18 cellular contexts compared by ENCODE assay signal in the genomic region with DNA sequence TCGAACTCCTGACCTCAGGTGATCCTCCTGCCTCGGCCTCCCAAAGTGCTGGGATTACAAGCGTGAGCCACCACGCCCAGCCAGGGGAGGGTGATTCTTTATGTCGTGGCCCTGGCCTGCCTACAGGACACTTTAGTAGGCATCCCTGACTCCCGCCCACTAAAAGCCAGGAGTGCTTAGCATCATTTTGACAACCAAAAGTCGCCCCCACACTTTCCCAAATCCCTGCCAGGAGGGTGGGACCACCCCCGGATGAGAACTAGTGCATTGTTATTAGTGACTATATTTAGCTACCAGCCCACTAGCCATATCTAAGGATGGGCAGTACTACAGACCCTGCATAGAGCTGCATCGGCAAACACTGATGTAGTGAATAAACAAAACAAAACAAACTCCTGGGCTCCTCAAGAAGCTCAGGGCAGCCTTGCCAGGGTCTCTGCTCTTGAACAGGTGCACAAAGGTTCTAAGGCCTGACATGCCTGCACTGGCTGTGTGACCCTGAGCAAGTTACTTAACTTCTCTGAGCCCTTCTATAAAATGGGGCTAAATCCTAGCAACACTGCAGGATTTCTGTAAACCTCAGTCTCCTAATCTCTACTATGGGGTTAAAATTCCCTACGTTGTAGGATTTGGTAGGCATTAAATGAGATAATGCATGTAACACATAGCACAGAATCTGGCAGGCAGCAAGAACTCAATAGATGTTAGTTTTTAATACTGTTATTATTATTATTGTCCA. TPM values are rescaled to one million over a fixed set of nuclear protein-coding genes. Genes with fewer than 3 reads are reported as not detected.
DNase-seq lines count a peak whose midpoint lies in the region; ATAC-seq and TF ChIP-seq lines count a peak whose summit lies in the region.
"Had no signal": no experiment of that assay in that cellular context is flagged by ENCODE, and none has a peak within 500 bp of the region (broad histone marks: within the 10 kb centered on the region; RNA-seq: fewer than 3 reads in every experiment).

No MANE protein-coding gene starts in this region.

- H3K4me3 ChIP-seq in DOHH2 (ENCODE audit: low read length) = no peak overlapping the region

- no peaks in the 10 kb centered on the region for H3K9me2 ChIP-seq in DOHH2 (replicated peaks; ENCODE audit: control insufficient read depth, low read length)

- H3F3A ChIP-seq in DOHH2 (ENCODE audit: control insufficient read depth, insufficient read depth) = peaks cover 7% of the 10 kb centered on the region

- peak overlapping the region; percentile 5 for H3K4me3 Mint-ChIP-seq in activated CD4-positive, alpha-beta T cell treated with anti-CD3 and anti-CD28 coated beads, Interleukin-2, amount 10 ng/mL, durations not matched to agents 7 days and 5 days
- peak overlapping the region; percentile 42 for H3K4me3 Mint-ChIP-seq in activated naive CD8-positive, alpha-beta T cell treated with anti-CD3 and anti-CD28 coated beads for 36 hours
- H3K4me3 Mint-ChIP-seq in naive B cell = peak overlapping the region in 5 of 8 donors; percentile 8 to 87 (median 47)

- CTCF ChIA-PET in activated CD4-positive, alpha-beta T cell treated with anti-CD3 and anti-CD28 coated beads, Interleukin-2, amount 10 ng/mL, durations not matched to agents 7 days and 5 days (lab: Charles Lee) = interaction anchor here (1.4 kb wide), 1 partner anchor 15 kb away, joined by 3 read pairs; no protein-coding TSS in a partner anchor

- DNase-seq in activated CD4-positive, alpha-beta T cell treated with anti-CD3 and anti-CD28 coated beads, Interleukin-2, amount 10 ng/mL, durations not matched to agents 7 days and 5 days = no peak
- DNase-seq in activated CD4-positive, alpha-beta T cell treated with anti-CD3 and anti-CD28 coated beads, Interleukin-2, amount 50 U/mL, for 48 hours = no peak
- no peak for DNase-seq in activated naive CD8-positive, alpha-beta T cell treated with anti-CD3 and anti-CD28 coated beads for 36 hours
- no peak for DNase-seq in naive B cell
- DNase-seq in NCI-H1048 (lab: John Stamatoyannopoulos, UW) = no peak
- no peak for DNase-seq in DMS 273 (lab: John Stamatoyannopoulos, UW; ENCODE audit: unreplicated experiment)
- DNase-seq: 8988T, activated gamma-delta T cell treated with Interleukin-2 at 50 U/mL for 16 hours, cortex of kidney, EL, MG63, NCI-H187, retina, stomach had no signal

- ATAC-seq in naive B cell (ENCODE audit: low read depth in 2 of 2) (no peak), HG03045 (IDR thresholded peaks at IDR 0.05; ENCODE audit: unreplicated experiment) (no peak)

- H3K4me2 ChIP-seq in DOHH2 (ENCODE audit: low read length) = peak overlapping the region; percentile 6

- 0 out of 2 replicates have a peak, but pooled peaks cover 3% of the 10 kb centered on the region for H4K20me1 ChIP-seq in DOHH2 (ENCODE audit: control insufficient read depth, insufficient read depth, low read depth, low read length)

- H3K36me3 ChIP-seq in DOHH2 (ENCODE audit: control insufficient read depth, low read length) = peaks cover 32% of the 10 kb centered on the region

- peaks cover 63% of the 10 kb centered on the region for H3K79me2 ChIP-seq in DOHH2 (ENCODE audit: control insufficient read depth, low read length)

- H3K27ac Mint-ChIP-seq in activated CD4-positive, alpha-beta T cell treated with anti-CD3 and anti-CD28 coated beads, Interleukin-2, amount 10 ng/mL, durations not matched to agents 7 days and 5 days = peak overlapping the region; percentile 50
- H3K27ac Mint-ChIP-seq in activated naive CD8-positive, alpha-beta T cell treated with anti-CD3 and anti-CD28 coated beads for 36 hours = no peak overlapping the region
- peak overlapping the region in 2 of 6 donors; percentile 47 to 54 for H3K27ac Mint-ChIP-seq in naive B cell

- TF ChIP-seq CTCF in DOHH2 (IDR thresholded peaks at IDR 0.05; ENCODE audit: low read depth, low read length, poor library complexity, severe bottlenecking) = no peak

- no peaks in the 10 kb centered on the region for H3K27me3 Mint-ChIP-seq in activated CD4-positive, alpha-beta T cell treated with anti-CD3 and anti-CD28 coated beads, Interleukin-2, amount 10 ng/mL, durations not matched to agents 7 days and 5 days
- H3K27me3 Mint-ChIP-seq in activated naive CD8-positive, alpha-beta T cell treated with anti-CD3 and anti-CD28 coated beads for 36 hours = no peaks in the 10 kb centered on the region
- no peaks in the 10 kb centered on the region for H3K27me3 Mint-ChIP-seq in naive B cell

- H3K27ac ChIP-seq in DOHH2 (ENCODE audit: low read depth, low read length) = no peak overlapping the region
- H3K27ac ChIP-seq: epithelial cell of prostate had no signal

- H3K36me3 Mint-ChIP-seq in activated CD4-positive, alpha-beta T cell treated with anti-CD3 and anti-CD28 coated beads, Interleukin-2, amount 10 ng/mL, durations not matched to agents 7 days and 5 days (ENCODE audit: low read depth) = peaks cover 12% of the 10 kb centered on the region
- peaks cover 3% of the 10 kb centered on the region for H3K36me3 Mint-ChIP-seq in activated naive CD8-positive, alpha-beta T cell treated with anti-CD3 and anti-CD28 coated beads for 36 hours
- H3K36me3 Mint-ChIP-seq in naive B cell = no peaks in the 10 kb centered on the region

- no peaks in the 10 kb centered on the region for H3K9me3 ChIP-seq in DOHH2 (ENCODE audit: control insufficient read depth, insufficient read depth, low read length)
- H3K9me3 ChIP-seq: MG63, stomach, upper lobe of left lung had no signal

- H3K27me3 ChIP-seq in DOHH2 (ENCODE audit: control insufficient read depth, low read length) = no peaks in the 10 kb centered on the region; the same call in 1 of the 2 replicates
- H3K27me3 ChIP-seq: MG63, stomach, upper lobe of left lung had no signal

- POLR2A ChIA-PET in activated CD4-positive, alpha-beta T cell treated with anti-CD3 and anti-CD28 coated beads, Interleukin-2, amount 10 ng/mL, durations not matched to agents 7 days and 5 days (lab: Charles Lee) = no interaction called here

- H3K4me1 Mint-ChIP-seq in activated CD4-positive, alpha-beta T cell treated with anti-CD3 and anti-CD28 coated beads, Interleukin-2, amount 10 ng/mL, durations not matched to agents 7 days and 5 days = peaks cover 41% of the 10 kb centered on the region
- peaks cover 16% of the 10 kb centered on the region for H3K4me1 Mint-ChIP-seq in activated naive CD8-positive, alpha-beta T cell treated with anti-CD3 and anti-CD28 coated beads for 36 hours
- H3K4me1 Mint-ChIP-seq in naive B cell = peaks cover 12 to 28% (median 17%) of the 10 kb centered on the region in 3 donors

- no peaks in the 10 kb centered on the region for H3K9me3 Mint-ChIP-seq in activated CD4-positive, alpha-beta T cell treated with anti-CD3 and anti-CD28 coated beads, Interleukin-2, amount 10 ng/mL, durations not matched to agents 7 days and 5 days
- no peaks in the 10 kb centered on the region for H3K9me3 Mint-ChIP-seq in activated naive CD8-positive, alpha-beta T cell treated with anti-CD3 and anti-CD28 coated beads for 36 hours
- H3K9me3 Mint-ChIP-seq in naive B cell = no peaks in the 10 kb centered on the region

- peaks cover 20% of the 10 kb centered on the region for H3K4me1 ChIP-seq in DOHH2 (ENCODE audit: control insufficient read depth, low read length)

RNA-seq across cellular contexts. Expression of a gene that starts 2.2 kb away (rescaled TPM):
- total RNA-seq in activated CD4-positive, alpha-beta T cell treated with anti-CD3 and anti-CD28 coated beads, Interleukin-2, amount 10 ng/mL, durations not matched to agents 7 days and 5 days = 10 to 100 TPM; 31.2 to 32.4 TPM
- total RNA-seq in activated naive CD8-positive, alpha-beta T cell treated with anti-CD3 and anti-CD28 coated beads for 36 hours = 10 to 100 TPM; 37.6 to 38.6 TPM
- polyA plus RNA-seq in naive B cell (ENCODE audit: low read depth in 6 of 6) = 10 to 100 TPM in 1 of 6 donors, 1 to 10 TPM in 5; 5.3 to 12.0 (median 8.3) TPM

RNA-seq across cellular contexts. Expression of a gene that starts 57.9 kb away (rescaled TPM):
- total RNA-seq in activated CD4-positive, alpha-beta T cell treated with anti-CD3 and anti-CD28 coated beads, Interleukin-2, amount 10 ng/mL, durations not matched to agents 7 days and 5 days = 100 to 1,000 TPM; 140 TPM
- 100 to 1,000 TPM; 130 to 138 TPM for total RNA-seq in activated naive CD8-positive, alpha-beta T cell treated with anti-CD3 and anti-CD28 coated beads for 36 hours
- 100 to 1,000 TPM in 4 of 6 donors, 10 to 100 TPM in 2; 79.7 to 172 (median 119) TPM for polyA plus RNA-seq in naive B cell (ENCODE audit: low read depth in 6 of 6)
